ENCODE assay signal across 8 cellular contexts in genomic region chr5:179763215-179763945, GRCh38. TPM values are rescaled to one million over a fixed set of nuclear protein-coding genes. Genes with fewer than 3 reads are reported as not detected.
A peak's percentile ranks its signal among the peaks of the same experiment; 100 is the strongest.
DNase-seq lines count a peak whose midpoint lies in the region; ATAC-seq and TF ChIP-seq lines count a peak whose summit lies in the region.

No MANE protein-coding gene starts in this region.

- TF ChIP-seq POLR2A in Peyer's patch (IDR thresholded peaks at IDR 0.05) (no peak), prostate gland (IDR thresholded peaks at IDR 0.05) (no peak)

- ATAC-seq in HG03571 (IDR thresholded peaks at IDR 0.05; ENCODE audit: unreplicated experiment) = peak; percentile 48

- H3K4me3 Mint-ChIP-seq in activated naive CD4-positive, alpha-beta T cell treated with anti-CD3 and anti-CD28 coated beads for 36 hours = no peak overlapping the region

- intact Hi-C loops in activated naive CD4-positive, alpha-beta T cell treated with anti-CD3 and anti-CD28 coated beads for 36 hours (cut with micrococcal nuclease) = loop anchor here (1.0 kb wide), 3 partner anchors 31 to 145 kb away; partner anchors contain the start of gene MAML1
- intact Hi-C loops in left ventricle myocardium inferior (cut with micrococcal nuclease) (loop anchor here (5.0 kb wide), 1 partner anchor 34 kb away; no protein-coding TSS in a partner anchor), prostate gland (cut with DNase I) (loop anchor here (5.0 kb wide), 1 partner anchor 34 kb away; no protein-coding TSS in a partner anchor)

- H3K36me3 Mint-ChIP-seq in activated naive CD4-positive, alpha-beta T cell treated with anti-CD3 and anti-CD28 coated beads for 36 hours (ENCODE audit: low read depth) = peaks cover 12% of the 10 kb centered on the region

- TF ChIP-seq CTCF in Peyer's patch (IDR thresholded peaks at IDR 0.05) = peak; percentile 80 to 96 (median 87)
- peak; percentile 95 for TF ChIP-seq CTCF in left ventricle myocardium inferior (IDR thresholded peaks at IDR 0.05; ENCODE audit: borderline replicate concordance)
- TF ChIP-seq CTCF in prostate gland (IDR thresholded peaks at IDR 0.05) = peak; percentile 56 to 88 (median 83)

- peaks cover 0 to 27% (median 0%) of the 10 kb centered on the region in 3 donors for H3K36me3 ChIP-seq in Peyer's patch
- H3K36me3 ChIP-seq in left ventricle myocardium inferior = peaks cover 21% of the 10 kb centered on the region
- H3K36me3 ChIP-seq in prostate gland = peaks cover 0 to 6% of the 10 kb centered on the region in 2 donors

- H3K4me1 ChIP-seq in Peyer's patch (peaks cover 0 to 79% (median 10%) of the 10 kb centered on the region in 4 donors), left ventricle myocardium inferior (peaks cover 92% of the 10 kb centered on the region), prostate gland (replicated peaks) (peaks cover 6% of the 10 kb centered on the region)

- H3K9me3 Mint-ChIP-seq in activated naive CD4-positive, alpha-beta T cell treated with anti-CD3 and anti-CD28 coated beads for 36 hours = no peaks in the 10 kb centered on the region

- no peaks in the 10 kb centered on the region for H3K27me3 Mint-ChIP-seq in activated naive CD4-positive, alpha-beta T cell treated with anti-CD3 and anti-CD28 coated beads for 36 hours (ENCODE audit: low read depth)

- H3K9me3 ChIP-seq in Peyer's patch = no peaks in the 10 kb centered on the region
- H3K9me3 ChIP-seq in left ventricle myocardium inferior (replicated peaks) = no peaks in the 10 kb centered on the region
- no peaks in the 10 kb centered on the region for H3K9me3 ChIP-seq in prostate gland

- no peak overlapping the region for H3K4me3 ChIP-seq in Peyer's patch
- H3K4me3 ChIP-seq in left ventricle myocardium inferior = no peak overlapping the region
- H3K4me3 ChIP-seq in prostate gland = no peak overlapping the region

- DNase-seq in NCI-H2171 treated with DMSO at 0.1 percent for 48 hours (lab: John Stamatoyannopoulos, UW) = peak; percentile 42
- no peak for DNase-seq in NCI-H2171 (lab: John Stamatoyannopoulos, UW)
- DNase-seq in Peyer's patch = peak in 2 of 3 donors; percentile 66 to 88
- DNase-seq in activated naive CD4-positive, alpha-beta T cell treated with anti-CD3 and anti-CD28 coated beads for 36 hours = peak; percentile 75
- peak; percentile 50 for DNase-seq in left ventricle myocardium inferior
- peak; percentile 67 for DNase-seq in prostate gland (ENCODE audit: low spot score)
- no peak for DNase-seq in NCI-H524 treated with DMSO at 0.1 percent for 48 hours (lab: John Stamatoyannopoulos, UW)

- H3K27ac ChIP-seq in Peyer's patch (peak overlapping the region in 2 of 4 donors; percentile 36 to 68), left ventricle myocardium inferior (replicated peaks) (peak overlapping the region; percentile 38), prostate gland (peak overlapping the region in 1 of 2 donors; percentile 15)

- H3K27ac Mint-ChIP-seq in activated naive CD4-positive, alpha-beta T cell treated with anti-CD3 and anti-CD28 coated beads for 36 hours = no peak overlapping the region

- peaks cover 61% of the 10 kb centered on the region for H3K4me1 Mint-ChIP-seq in activated naive CD4-positive, alpha-beta T cell treated with anti-CD3 and anti-CD28 coated beads for 36 hours (ENCODE audit: low read depth)

- H3K27me3 ChIP-seq in Peyer's patch = no peaks in the 10 kb centered on the region
- H3K27me3 ChIP-seq in left ventricle myocardium inferior (ENCODE audit: low read depth) = no peaks in the 10 kb centered on the region
- H3K27me3 ChIP-seq in prostate gland (replicated peaks; ENCODE audit: insufficient read depth) = no peaks in the 10 kb centered on the region

- CTCF ChIA-PET in activated naive CD4-positive, alpha-beta T cell treated with anti-CD3 and anti-CD28 coated beads for 36 hours (lab: Charles Lee) = interaction anchor here (0.6 to 3.1 kb wide), 20 partner anchors 8 to 552 kb away, joined by 3 to 21 read pairs (median 4); partner anchors contain the start of gene LTC4S

- 23% methylated on average over 10 of the region's 10 CpGs for WGBS in prostate gland

RNA-seq across cellular contexts. Expression of gene LTC4S, which starts 30.4 kb away (rescaled TPM):
- 10 to 100 TPM in 1 of 4 donors, 1 to 10 TPM in 2, not detected in 1; 1.9 to 12.4 (median 3.6) TPM for total RNA-seq in Peyer's patch
- total RNA-seq in activated naive CD4-positive, alpha-beta T cell treated with anti-CD3 and anti-CD28 coated beads for 36 hours = under 1 TPM in 1 of 2 experiments, not detected in 1; 0.79 TPM
- 10.9 TPM for total RNA-seq in left ventricle myocardium inferior
- total RNA-seq in prostate gland = 1 to 10 TPM; 7.8 to 8.2 TPM

RNA-seq across cellular contexts. Expression of gene MAML1, which starts 30.8 kb away (rescaled TPM):
- total RNA-seq in Peyer's patch = 10 to 100 TPM; 29.6 to 43.1 (median 37.3) TPM
- total RNA-seq in activated naive CD4-positive, alpha-beta T cell treated with anti-CD3 and anti-CD28 coated beads for 36 hours = 10 to 100 TPM; 20.7 TPM
- total RNA-seq in left ventricle myocardium inferior = 11.8 TPM
- total RNA-seq in prostate gland = 10 to 100 TPM; 33.9 to 54.7 TPM

RNA-seq across cellular contexts. Expression of gene MGAT4B, which starts 43.3 kb away (rescaled TPM):
- total RNA-seq in Peyer's patch (1,000 to 10,000 TPM in 2 of 4 donors, 100 to 1,000 TPM in 2; 366 to 1,291 (median 1,007) TPM), left ventricle myocardium inferior (98.7 TPM), prostate gland (100 to 1,000 TPM in 1 of 2 donors, 10 to 100 TPM in 1; 82.7 to 142 TPM)
- 10 to 100 TPM; 57.7 to 59.9 TPM for total RNA-seq in activated naive CD4-positive, alpha-beta T cell treated with anti-CD3 and anti-CD28 coated beads for 36 hours

RNA-seq across cellular contexts. Expression of gene SQSTM1, which starts 57.3 kb away (rescaled TPM):
- 100 to 1,000 TPM; 287 to 417 (median 348) TPM for total RNA-seq in Peyer's patch
- total RNA-seq in activated naive CD4-positive, alpha-beta T cell treated with anti-CD3 and anti-CD28 coated beads for 36 hours = 100 to 1,000 TPM; 109 to 114 TPM
- 438 TPM for total RNA-seq in left ventricle myocardium inferior
- 100 to 1,000 TPM; 377 to 527 TPM for total RNA-seq in prostate gland

Comparison
In these comparisons a context has a peak if more than half of its experiments do, and no peak if none do; other contexts are left out.
1. DNase-seq: peak in NCI-H2171 treated with DMSO at 0.1 percent for 48 hours (single experiment), Peyer's patch (2 of 3), activated naive CD4-positive, alpha-beta T cell treated with anti-CD3 and anti-CD28 coated beads for 36 hours (single experiment), left ventricle myocardium inferior (single experiment) and prostate gland (single experiment); none in NCI-H2171 (single experiment) and NCI-H524 treated with DMSO at 0.1 percent for 48 hours (single experiment).
2. Peak in every context shown above with its lines, with median percentiles within 50 percentile points of each other: CTCF ChIP-seq.